10 cellular contexts compared by ENCODE assay signal in the genomic region with DNA sequence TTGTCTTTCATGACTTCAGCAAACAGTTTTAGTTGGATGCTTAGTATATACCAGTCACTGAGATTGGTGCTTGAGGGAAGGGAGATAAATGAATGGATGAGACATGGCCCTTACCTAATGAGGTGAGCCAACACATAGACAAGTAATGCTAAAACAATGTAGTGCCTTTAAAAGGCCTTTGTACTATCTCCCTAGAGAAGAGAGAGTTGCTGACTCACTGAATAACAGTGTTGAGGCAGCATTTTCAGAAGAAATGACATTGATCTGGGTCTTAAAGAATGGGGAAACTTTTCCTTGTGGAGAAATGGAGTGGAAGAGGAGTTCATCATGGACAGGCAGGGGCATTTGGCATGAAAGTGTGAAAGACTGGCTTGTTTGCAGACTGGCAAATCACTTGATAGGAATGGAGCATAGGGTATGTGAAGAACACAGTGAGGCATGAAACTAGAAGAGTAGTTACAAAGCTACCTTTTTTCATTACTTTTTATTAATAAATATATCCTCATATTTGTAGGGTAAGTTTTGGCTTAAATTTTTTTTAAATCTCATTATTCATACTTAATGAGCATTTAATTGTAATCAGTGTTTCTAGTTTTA.
A peak's percentile ranks its signal among the peaks of the same experiment; 100 is the strongest.
DNase-seq lines count a peak whose midpoint lies in the region; ATAC-seq, FAIRE-seq and TF ChIP-seq lines count a peak whose summit lies in the region.
"Had no signal": no experiment of that assay in that cellular context is flagged by ENCODE, and none has a peak within 500 bp of the region (broad histone marks: within the 10 kb centered on the region; RNA-seq: fewer than 3 reads in every experiment).

No MANE protein-coding gene starts in this region.

- ATAC-seq in GM18858 (IDR thresholded peaks at IDR 0.05; ENCODE audit: unreplicated experiment) = no peak
- ATAC-seq: activated T-cell treated with anti-CD3 and anti-CD28 coated beads, Interleukin-2, amount 50 U/mL, for 4 hours had no signal

- H3K4me1 ChIP-seq in GM23248 (ENCODE audit: insufficient read depth) = peaks cover 28% of the 10 kb centered on the region
- H3K4me1 ChIP-seq in esophagus (ENCODE audit: control insufficient read depth in 2 of 2, insufficient read depth in 2 of 2, low read length in 1 of 2) = peaks cover 4 to 7% of the 10 kb centered on the region in 2 donors
- H3K4me1 ChIP-seq in HAP-1 = no peaks in the 10 kb centered on the region

- in situ Hi-C loops in GM23248 (cut with MboI) (no loop called here), G401 (cut with HindIII; ENCODE audit: low sequenced_read_pairs) (no loop called here), HAP-1 (cut with MboI; ENCODE audit: low sequenced_read_pairs) (no loop called here)

- H3K9ac ChIP-seq in GM23248 = no peak overlapping the region

- DNase-seq in GM23248 (peak; percentile 86), RCC 7860 (ENCODE audit: low spot score) (peak; percentile 95), nephron progenitor cell (no peak), G401 (ENCODE audit: low spot score) (no peak), HAP-1 (ENCODE audit: low spot score in 2 of 2) (no peak), MG63 (no peak)
- DNase-seq: activated T-cell treated with anti-CD3 and anti-CD28 coated beads, Interleukin-2, amount 50 U/mL, for 4 hours; effector memory CD4-positive, alpha-beta T cell had no signal

- H3K4me1 Mint-ChIP-seq in nephron progenitor cell = peaks cover 14% of the 10 kb centered on the region

- H3K4me3 ChIP-seq in GM23248 = no peak overlapping the region
- H3K4me3 ChIP-seq in esophagus (ENCODE audit: low read depth in 1 of 2, low read length in 2 of 2) = no peak overlapping the region
- no peak overlapping the region for H3K4me3 ChIP-seq in HAP-1
- H3K4me3 ChIP-seq in MG63 = no peak overlapping the region

- H3F3A ChIP-seq in GM23248 (ENCODE audit: insufficient read depth) = peaks cover 29% of the 10 kb centered on the region

- peaks cover 31% of the 10 kb centered on the region for H3K36me3 Mint-ChIP-seq in nephron progenitor cell (ENCODE audit: low read depth)

- H3K27me3 Mint-ChIP-seq in nephron progenitor cell (ENCODE audit: low read depth, poor library complexity) = no peaks in the 10 kb centered on the region

- peak overlapping the region; percentile 25 for H3K4me2 ChIP-seq in GM23248 (ENCODE audit: unreplicated experiment)

- no peaks in the 10 kb centered on the region for H3K36me3 ChIP-seq in GM23248 (ENCODE audit: low read depth)
- no peaks in the 10 kb centered on the region for H3K36me3 ChIP-seq in esophagus (ENCODE audit: control insufficient read depth in 2 of 2, insufficient read depth in 2 of 2, low read length in 1 of 2)
- no peaks in the 10 kb centered on the region for H3K36me3 ChIP-seq in HAP-1 (replicated peaks)
- no peaks in the 10 kb centered on the region for H3K36me3 ChIP-seq in MG63

- H3K4me3 Mint-ChIP-seq in nephron progenitor cell = no peak overlapping the region
- H3K4me3 Mint-ChIP-seq: activated T-cell treated with anti-CD3 and anti-CD28 coated beads, Interleukin-2, amount 50 U/mL, for 4 hours had no signal

- H3K79me2 ChIP-seq in GM23248 (ENCODE audit: insufficient read depth) = peaks cover 88% of the 10 kb centered on the region

- H3K27me3 ChIP-seq in GM23248 (replicated peaks; ENCODE audit: insufficient read depth) (no peaks in the 10 kb centered on the region), esophagus (ENCODE audit: control insufficient read depth in 1 of 2, insufficient read depth in 2 of 2, low read length in 2 of 2) (no peaks in the 10 kb centered on the region), HAP-1 (ENCODE audit: low read depth) (no peaks in the 10 kb centered on the region), MG63 (no peaks in the 10 kb centered on the region)

- H3K9me3 ChIP-seq in GM23248 (ENCODE audit: low read depth) (no peaks in the 10 kb centered on the region), esophagus (ENCODE audit: control insufficient read depth in 2 of 2, insufficient read depth in 1 of 2, low read depth in 1 of 2, low read length in 1 of 2) (no peaks in the 10 kb centered on the region), HAP-1 (no peaks in the 10 kb centered on the region), MG63 (peaks cover 8% of the 10 kb centered on the region)

- no peaks in the 10 kb centered on the region for H3K9me2 ChIP-seq in GM23248 (ENCODE audit: insufficient read depth)

- H3K27ac ChIP-seq in GM23248 (peak overlapping the region; percentile 60), esophagus (ENCODE audit: low read depth in 2 of 2, low read length in 1 of 2) (peak overlapping the region; percentile 21 to 41)

- H2AFZ ChIP-seq in GM23248 = no peak overlapping the region

- TF ChIP-seq CTCF in nephron progenitor cell (IDR thresholded peaks at IDR 0.05) = no peak

- peak; percentile 94 for FAIRE-seq in RCC 7860 (lab: Jason Lieb, UNC)

- peak overlapping the region; percentile 15 for H3K27ac Mint-ChIP-seq in nephron progenitor cell

- H4K20me1 ChIP-seq in GM23248 (ENCODE audit: insufficient read depth) = 0 out of 2 replicates have a peak, but pooled peaks cover 3% of the 10 kb centered on the region

- H3K9me3 Mint-ChIP-seq in nephron progenitor cell = peaks cover 37% of the 10 kb centered on the region

Comparison
In these comparisons a context has a peak if more than half of its experiments do, and no peak if none do; other contexts are left out.
1. DNase-seq: peak in GM23248 (single experiment) and RCC 7860 (single experiment); none in nephron progenitor cell (single experiment), G401 (single experiment), HAP-1 (0 of 2) and MG63 (single experiment).